ENCODE assay signal across 7 cellular contexts in genomic region chr19:38655148-38655824, GRCh38. TPM values are rescaled to one million over a fixed set of nuclear protein-coding genes. Genes with fewer than 3 reads are reported as not detected.
A peak's percentile ranks its signal among the peaks of the same experiment; 100 is the strongest.
DNase-seq lines count a peak whose midpoint lies in the region; ATAC-seq, FAIRE-seq and TF ChIP-seq lines count a peak whose summit lies in the region.

No MANE protein-coding gene starts in this region.

- H3K9me3 ChIP-seq in kidney (ENCODE audit: control insufficient read depth in 1 of 2, low read length in 2 of 2) (no peaks in the 10 kb centered on the region), stomach smooth muscle (ENCODE audit: control insufficient read depth in 2 of 2, low read length in 2 of 2) (no peaks in the 10 kb centered on the region)

- H3K4me1 ChIP-seq in kidney (ENCODE audit: control insufficient read depth in 1 of 2, insufficient read depth in 1 of 2, low read depth in 1 of 2, low read length in 2 of 2) (peaks cover 66 to 69% of the 10 kb centered on the region in 2 donors), stomach smooth muscle (ENCODE audit: control insufficient read depth, insufficient read depth, low read length) (peaks cover 89% of the 10 kb centered on the region)

- H3K36me3 ChIP-seq in kidney (ENCODE audit: control insufficient read depth in 1 of 2, insufficient read depth in 2 of 2, low read length in 2 of 2) (peaks cover 3 to 5% of the 10 kb centered on the region in 2 donors), stomach smooth muscle (ENCODE audit: control insufficient read depth in 2 of 2, insufficient read depth in 2 of 2, low read length in 2 of 2) (peaks cover 2 to 7% of the 10 kb centered on the region in 2 donors)

- H3K27ac Mint-ChIP-seq in activated CD8-positive, alpha-beta T cell treated with anti-CD3 and anti-CD28 coated beads for 36 hours, result peak overlapping the region; percentile 86

- H3K27ac ChIP-seq in kidney (ENCODE audit: low read depth in 2 of 2, low read length in 2 of 2), result peak overlapping the region; percentile 96 to 99
- peak overlapping the region; percentile 88 for H3K27ac ChIP-seq in stomach smooth muscle (ENCODE audit: low read length)

- H3K27me3 Mint-ChIP-seq in activated CD8-positive, alpha-beta T cell treated with anti-CD3 and anti-CD28 coated beads for 36 hours, result peaks cover 1% of the 10 kb centered on the region

- peaks cover 74% of the 10 kb centered on the region for H3K4me1 Mint-ChIP-seq in activated CD8-positive, alpha-beta T cell treated with anti-CD3 and anti-CD28 coated beads for 36 hours (ENCODE audit: low read depth)

- H3K36me3 Mint-ChIP-seq in activated CD8-positive, alpha-beta T cell treated with anti-CD3 and anti-CD28 coated beads for 36 hours (ENCODE audit: low read depth), result peaks cover 32% of the 10 kb centered on the region

- H3K9me3 Mint-ChIP-seq in activated CD8-positive, alpha-beta T cell treated with anti-CD3 and anti-CD28 coated beads for 36 hours, result no peaks in the 10 kb centered on the region

- ATAC-seq in HG03280 (IDR thresholded peaks at IDR 0.05; ENCODE audit: unreplicated experiment) (peak; percentile 49), GM19397 (IDR thresholded peaks at IDR 0.05; ENCODE audit: unreplicated experiment) (no peak), GM19328 (IDR thresholded peaks at IDR 0.05; ENCODE audit: unreplicated experiment) (no peak)
- ATAC-seq in activated CD8-positive, alpha-beta T cell treated with anti-CD3 and anti-CD28 coated beads for 36 hours, result peak; percentile 85

- no peak for FAIRE-seq in kidney (lab: Jason Lieb, UNC)

- CTCF ChIA-PET in activated CD8-positive, alpha-beta T cell treated with anti-CD3 and anti-CD28 coated beads for 36 hours (lab: Charles Lee), result interaction anchor here (1.0 to 2.4 kb wide), 5 partner anchors 18 to 275 kb away, joined by 3 to 13 read pairs (median 3); partner anchors contain the start of genes MRPS12 and SARS2

- intact Hi-C loops in activated CD8-positive, alpha-beta T cell treated with anti-CD3 and anti-CD28 coated beads for 36 hours (cut with micrococcal nuclease), result no loop called here
- intact Hi-C loops in kidney (cut with DNase I), result no loop called here

- H3K9ac ChIP-seq in kidney (ENCODE audit: low read length in 2 of 2), result peak overlapping the region in 1 of 2 donors; percentile 14
- H3K9ac ChIP-seq in stomach smooth muscle (ENCODE audit: low read length in 2 of 2), result peak overlapping the region in 1 of 2 donors; percentile 43

- no peak for TF ChIP-seq CTCF in activated CD8-positive, alpha-beta T cell treated with anti-CD3 and anti-CD28 coated beads for 36 hours (IDR thresholded peaks at IDR 0.05)
- TF ChIP-seq CTCF in kidney (IDR thresholded peaks at IDR 0.05; ENCODE audit: borderline replicate concordance, extremely low read depth, insufficient read depth), result no peak

- H3K27me3 ChIP-seq in stomach smooth muscle (ENCODE audit: control insufficient read depth in 1 of 2, insufficient read depth in 2 of 2, low read length in 2 of 2), result no peaks in the 10 kb centered on the region

- H3K4me3 ChIP-seq in kidney (ENCODE audit: low read length in 2 of 2) (no peak overlapping the region), stomach smooth muscle (ENCODE audit: low read length in 2 of 2) (peak overlapping the region in 1 of 2 donors; percentile 22)

- POLR2A ChIA-PET in activated CD8-positive, alpha-beta T cell treated with anti-CD3 and anti-CD28 coated beads for 36 hours (lab: Charles Lee), result no interaction called here

- peak; percentile 75 for DNase-seq in activated CD8-positive, alpha-beta T cell treated with anti-CD3 and anti-CD28 coated beads for 36 hours
- DNase-seq in kidney (no peak), NCI-H1105 (lab: John Stamatoyannopoulos, UW) (no peak)

- H3K4me3 Mint-ChIP-seq in activated CD8-positive, alpha-beta T cell treated with anti-CD3 and anti-CD28 coated beads for 36 hours, result peak overlapping the region; percentile 33

RNA-seq across cellular contexts. Expression of gene ACTN4, which starts 7.8 kb away (rescaled TPM):
- total RNA-seq in activated CD8-positive, alpha-beta T cell treated with anti-CD3 and anti-CD28 coated beads for 36 hours, result 100 to 1,000 TPM; 183 to 189 TPM
- 606 TPM for total RNA-seq in kidney
- 231 TPM for polyA plus RNA-seq in kidney (ENCODE audit: insufficient read depth, low read depth, low replicate concordance)

RNA-seq across cellular contexts. Expression of gene EIF3K, which starts 36.3 kb away (rescaled TPM):
- 100 to 1,000 TPM; 306 to 308 TPM for total RNA-seq in activated CD8-positive, alpha-beta T cell treated with anti-CD3 and anti-CD28 coated beads for 36 hours
- 259 TPM for total RNA-seq in kidney
- polyA plus RNA-seq in kidney (ENCODE audit: insufficient read depth, low read depth, low replicate concordance), result 723 TPM

RNA-seq across cellular contexts. Expression of gene MAP4K1, which starts 37.5 kb away (rescaled TPM):
- 100 to 1,000 TPM; 166 to 174 TPM for total RNA-seq in activated CD8-positive, alpha-beta T cell treated with anti-CD3 and anti-CD28 coated beads for 36 hours
- 17.7 TPM for total RNA-seq in kidney
- 3.9 TPM for polyA plus RNA-seq in kidney (ENCODE audit: insufficient read depth, low read depth, low replicate concordance)

Comparison
In these comparisons a context has a peak if more than half of its experiments do, and no peak if none do; other contexts are left out.
1. ATAC-seq: peak in HG03280 (single experiment) and activated CD8-positive, alpha-beta T cell treated with anti-CD3 and anti-CD28 coated beads for 36 hours (single experiment); none in GM19397 (single experiment) and GM19328 (single experiment).